ENCODE assay signal across 7 cellular contexts in the genomic region with DNA sequence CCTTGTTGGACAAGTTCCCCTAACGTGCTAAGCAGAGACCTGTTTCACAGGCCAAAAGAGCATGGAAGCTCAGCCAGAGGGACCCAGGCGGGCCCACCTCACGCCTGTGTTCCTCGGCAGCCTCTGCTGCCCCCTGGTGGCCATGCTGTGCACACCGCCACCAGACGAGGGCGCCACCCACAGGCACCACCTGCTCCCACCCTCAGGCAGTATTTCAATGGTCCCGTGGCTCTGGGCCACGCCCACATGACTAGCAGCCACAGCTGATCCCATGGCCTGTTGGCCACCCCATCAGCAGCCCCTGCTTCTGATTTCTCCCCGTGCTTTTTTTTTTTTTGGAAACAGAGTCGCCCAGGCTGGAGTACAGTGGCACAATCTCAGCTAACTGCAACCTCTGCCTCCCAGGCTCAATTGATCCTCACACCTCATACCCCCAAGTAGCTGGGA. TPM values are rescaled to one million over a fixed set of nuclear protein-coding genes. Genes with fewer than 3 reads are reported as not detected.
A peak's percentile ranks its signal among the peaks of the same experiment; 100 is the strongest.
DNase-seq lines count a peak whose midpoint lies in the region; ATAC-seq, FAIRE-seq and TF ChIP-seq lines count a peak whose summit lies in the region.

No MANE protein-coding gene starts in this region.

- H3K36me3 Mint-ChIP-seq in activated B cell treated with CpG ODN at 0.5 μM for 24 hours (ENCODE audit: low read depth), result peaks cover 35% of the 10 kb centered on the region

- TF ChIP-seq POLR2A in GM12891 (IDR thresholded peaks at IDR 0.05; ENCODE audit: low read depth, low read length) (no peak), breast epithelium (IDR thresholded peaks at IDR 0.05) (no peak)

- no peaks in the 10 kb centered on the region for H3K9me3 ChIP-seq in breast epithelium

- TF ChIP-seq CTCF in activated B cell treated with CpG ODN at 0.5 μM for 24 hours (IDR thresholded peaks at IDR 0.05) (peak; percentile 70), breast epithelium (IDR thresholded peaks at IDR 0.05) (peak; percentile 98 to 99 (median 99))

- H3K27me3 Mint-ChIP-seq in activated B cell treated with CpG ODN at 0.5 μM for 24 hours, result no peaks in the 10 kb centered on the region

- H3K27ac Mint-ChIP-seq in activated B cell treated with CpG ODN at 0.5 μM for 24 hours, result no peak overlapping the region

- no peak overlapping the region for H3K4me3 ChIP-seq in breast epithelium

- no peaks in the 10 kb centered on the region for H3K36me3 ChIP-seq in breast epithelium

- H3K4me1 Mint-ChIP-seq in activated B cell treated with CpG ODN at 0.5 μM for 24 hours, result peaks cover 6% of the 10 kb centered on the region

- no peak overlapping the region for H3K27ac ChIP-seq in breast epithelium

- peaks cover 2 to 10% of the 10 kb centered on the region in 2 donors for H3K4me1 ChIP-seq in breast epithelium

- no peaks in the 10 kb centered on the region for H3K9me3 Mint-ChIP-seq in activated B cell treated with CpG ODN at 0.5 μM for 24 hours

- H3K27me3 ChIP-seq in breast epithelium, result no peaks in the 10 kb centered on the region

- peak; percentile 70 for ATAC-seq in HG02973 (IDR thresholded peaks at IDR 0.05; ENCODE audit: unreplicated experiment)
- peak; percentile 99 for ATAC-seq in activated B cell treated with CpG ODN at 0.5 μM for 24 hours (ENCODE audit: low read depth)

- intact Hi-C loops in activated B cell treated with CpG ODN at 0.5 μM for 24 hours (cut with micrococcal nuclease), result loop anchor here (1.0 kb wide), 2 partner anchors 13 to 32 kb away; no protein-coding TSS in a partner anchor
- intact Hi-C loops in breast epithelium (cut with DNase I; ENCODE audit: low total_unique reads), result no loop called here

- H3K4me3 Mint-ChIP-seq in activated B cell treated with CpG ODN at 0.5 μM for 24 hours, result no peak overlapping the region

- CTCF ChIA-PET in activated B cell treated with CpG ODN at 0.5 μM for 24 hours (lab: Charles Lee), result interaction anchor here (0.6 to 11.3 kb wide), 11 partner anchors 8 to 265 kb away, joined by 3 to 218 read pairs (median 12); partner anchors contain the start of genes MPG, POLR3K, RHBDF1 and SNRNP25

- peak; percentile 99 for FAIRE-seq in GM12891 (lab: Jason Lieb, UNC)

- POLR2A ChIA-PET in activated B cell treated with CpG ODN at 0.5 μM for 24 hours (lab: Charles Lee), result interaction anchor here (1.0 to 3.0 kb wide), 7 partner anchors 8 to 430 kb away, joined by 3 to 12 read pairs (median 5); partner anchors contain the start of genes CAPN15, MPG, POLR3K and SNRNP25

- DNase-seq in GM12891 (ENCODE audit: insufficient read length, low spot score), result peak; percentile 98
- DNase-seq in NCI-H2171 treated with DMSO at 0.1 percent for 48 hours (lab: John Stamatoyannopoulos, UW), result peak; percentile 52
- peak; percentile 89 for DNase-seq in activated B cell treated with CpG ODN at 0.5 μM for 24 hours
- peak; percentile 77 to 86 for DNase-seq in breast epithelium (ENCODE audit: low spot score in 2 of 2)
- DNase-seq in islet precursor cell, result peak; percentile 93
- DNase-seq in stimulated activated CD4-positive, alpha-beta T cell treated with anti-CD3 and anti-CD28 coated beads, Interleukin-2, amount 100 ng/mL, for 24 hours, result peak; percentile 90

TF ChIP-seq in GM12891, 5 proteins besides CTCF, POLR2A, EP300 and RAD21:
- no peak for TF ChIP-seq SPI1 (IDR thresholded peaks at IDR 0.05; ENCODE audit: low read depth, low read length)
- no peak for TF ChIP-seq TAF1 (IDR thresholded peaks at IDR 0.05; ENCODE audit: low read depth, low read length)
- TF ChIP-seq PAX5 (IDR thresholded peaks at IDR 0.05; ENCODE audit: insufficient read depth, low read length, severe bottlenecking), result no peak
- TF ChIP-seq POU2F2 (IDR thresholded peaks at IDR 0.05; ENCODE audit: low read depth, low read length), result no peak
- no peak for TF ChIP-seq POLR2AphosphoS5 (IDR thresholded peaks at IDR 0.05; ENCODE audit: low read depth, low read length)

RNA-seq across cellular contexts. Expression of gene MPG, which starts 18.9 kb away (rescaled TPM):
- polyA plus RNA-seq in GM12891 (2012; ENCODE audit: low read depth, missing spikeins), result 59.5 TPM
- total RNA-seq in activated B cell treated with CpG ODN at 0.5 μM for 24 hours (51.7 and 53.6 TPM in 2 replicates), breast epithelium (100 to 1,000 TPM in 1 of 3 donors, 10 to 100 TPM in 2; 86.9 to 112 (median 89.1) TPM)

RNA-seq across cellular contexts. Expression of gene RHBDF1, which starts 24.5 kb away (rescaled TPM):
- polyA plus RNA-seq in GM12891 (2012; ENCODE audit: low read depth, missing spikeins), result 3.3 TPM
- total RNA-seq in activated B cell treated with CpG ODN at 0.5 μM for 24 hours (0.67 and 1.3 TPM in 2 replicates), breast epithelium (10 to 100 TPM; 29.0 to 43.3 (median 42.6) TPM)

RNA-seq across cellular contexts. Expression of gene NPRL3, which starts 41.5 kb away (rescaled TPM):
- 19.1 TPM for polyA plus RNA-seq in GM12891 (2012; ENCODE audit: low read depth, missing spikeins)
- total RNA-seq in activated B cell treated with CpG ODN at 0.5 μM for 24 hours (40.4 and 42.5 TPM in 2 replicates), breast epithelium (10 to 100 TPM; 14.2 to 23.4 (median 22.3) TPM)

RNA-seq across cellular contexts. Expression of gene SNRNP25, which starts 43.3 kb away (rescaled TPM):
- polyA plus RNA-seq in GM12891 (2012; ENCODE audit: low read depth, missing spikeins), result 60.0 TPM
- total RNA-seq in activated B cell treated with CpG ODN at 0.5 μM for 24 hours (34.9 and 36.6 TPM in 2 replicates), breast epithelium (10 to 100 TPM; 17.4 to 23.9 (median 17.9) TPM)

RNA-seq across cellular contexts. Expression of gene POLR3K, which starts 43.5 kb away (rescaled TPM):
- polyA plus RNA-seq in GM12891 (2012; ENCODE audit: low read depth, missing spikeins), result 36.8 TPM
- total RNA-seq in activated B cell treated with CpG ODN at 0.5 μM for 24 hours, result 26.5 and 30.6 TPM in 2 replicates
- total RNA-seq in breast epithelium, result 1 to 10 TPM; 3.8 to 6.9 (median 6.6) TPM

Comparison
In these comparisons a context has a peak if more than half of its experiments do, and no peak if none do; other contexts are left out.
1. RNA of gene RHBDF1, which starts 24.5 kb away (total RNA-seq): 29.0 to 43.3 TPM in breast epithelium; 0.67 to 1.3 TPM in activated B cell treated with CpG ODN at 0.5 μM for 24 hours; every median in the first group is over 10 times any median in the second.
2. Peak in every context shown above with its lines, with median percentiles within 50 percentile points of each other: DNase-seq.